Comparison of ENCODE assay signal across 8 cellular contexts in the genomic region with DNA sequence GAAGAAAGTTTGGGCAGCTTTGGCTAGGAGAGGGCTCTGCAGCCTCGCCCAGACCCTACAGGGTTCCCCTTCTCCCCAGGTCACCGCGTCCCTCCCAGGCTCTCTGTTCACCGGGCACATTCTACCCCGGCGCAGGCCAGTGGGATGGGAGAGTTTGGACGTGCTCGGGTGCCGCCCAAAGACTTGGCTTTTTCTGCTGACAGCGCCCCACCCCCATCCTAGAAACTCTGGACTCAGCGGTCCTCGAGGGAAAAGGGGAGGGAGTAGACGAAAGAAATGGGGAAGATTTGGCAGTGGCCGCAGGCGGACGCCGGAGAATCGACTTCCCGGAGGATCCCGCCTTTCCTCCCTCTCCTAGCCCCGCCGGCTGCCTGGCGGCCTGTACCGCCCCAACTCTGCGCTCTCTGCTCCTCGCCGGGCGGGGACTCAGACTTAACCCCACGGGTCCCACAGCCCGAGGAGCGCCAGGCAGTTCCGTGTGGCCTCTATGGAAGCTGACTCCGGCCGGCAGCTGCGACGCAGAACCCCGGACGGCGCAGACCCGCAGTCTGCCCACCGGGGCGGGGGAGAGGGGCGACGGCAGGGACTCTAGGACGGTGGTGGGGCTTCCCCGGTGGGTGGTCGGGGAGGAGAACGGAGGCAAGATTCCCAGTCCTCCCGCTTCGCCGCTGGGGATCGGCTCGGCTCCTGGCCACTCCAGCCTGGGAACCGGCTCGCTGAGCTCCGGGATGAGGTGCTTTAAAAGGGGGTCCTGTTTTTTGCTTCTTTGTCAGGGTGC. TPM values are rescaled to one million over a fixed set of nuclear protein-coding genes. Genes with fewer than 3 reads are reported as not detected.
A peak's percentile ranks its signal among the peaks of the same experiment; 100 is the strongest.
DNase-seq lines count a peak whose midpoint lies in the region; ATAC-seq and TF ChIP-seq lines count a peak whose summit lies in the region.

No MANE protein-coding gene starts in this region.

- no peaks in the 10 kb centered on the region for H3K9me3 Mint-ChIP-seq in neural crest cell

- H3K4me1 Mint-ChIP-seq in neural crest cell, result peaks cover 27% of the 10 kb centered on the region

- DNase-seq in NCI-H345 treated with DMSO at 0.1 percent for 48 hours (lab: John Stamatoyannopoulos, UW; ENCODE audit: unreplicated experiment), result peak; percentile 37
- no peak for DNase-seq in NCI-H345 (lab: John Stamatoyannopoulos, UW)
- peak; percentile 90 for DNase-seq in fibroblast of pulmonary artery (ENCODE audit: low read depth)
- DNase-seq in neural crest cell (ENCODE audit: low read depth, low spot score), result peak; percentile 34
- no peak for DNase-seq in SIG-M5 (lab: John Stamatoyannopoulos, UW)

- ATAC-seq in SK-N-SH treated with all-trans-retinoic acid at 6 μM for 48 hours (peak; percentile 64), HG03175 (IDR thresholded peaks at IDR 0.05; ENCODE audit: unreplicated experiment) (no peak), HG02798 (IDR thresholded peaks at IDR 0.05; ENCODE audit: poor library complexity, unreplicated experiment) (no peak)

- H3K27me3 Mint-ChIP-seq in neural crest cell (ENCODE audit: low read depth), result peaks cover 93% of the 10 kb centered on the region

- peak overlapping the region; percentile 84 for H3K4me3 Mint-ChIP-seq in neural crest cell

- H3K36me3 Mint-ChIP-seq in neural crest cell (ENCODE audit: low read depth), result no peaks in the 10 kb centered on the region

- TF ChIP-seq CTCF in fibroblast of pulmonary artery (IDR thresholded peaks at IDR 0.05; ENCODE audit: low read length, missing control alignments), result no peak
- TF ChIP-seq CTCF in neural crest cell (conservative IDR thresholded peaks at IDR 0.05), result no peak

- H3K27ac Mint-ChIP-seq in neural crest cell (ENCODE audit: unreplicated experiment), result no peak overlapping the region

- peak overlapping the region; percentile 65 for H3K4me3 ChIP-seq in fibroblast of pulmonary artery (replicated peaks; ENCODE audit: low read depth, low read length)

TF ChIP-seq in SK-N-SH treated with all-trans-retinoic acid at 6 μM for 48 hours, 23 proteins besides CTCF, POLR2A, EP300 and RAD21:
- 0 out of 2 replicates have a peak, but pooled peaks have one; percentile 44 for TF ChIP-seq ZFP3 (CRISPR knock-in tag; IDR thresholded peaks at IDR 0.05)
- TF ChIP-seq, protein P1, sequence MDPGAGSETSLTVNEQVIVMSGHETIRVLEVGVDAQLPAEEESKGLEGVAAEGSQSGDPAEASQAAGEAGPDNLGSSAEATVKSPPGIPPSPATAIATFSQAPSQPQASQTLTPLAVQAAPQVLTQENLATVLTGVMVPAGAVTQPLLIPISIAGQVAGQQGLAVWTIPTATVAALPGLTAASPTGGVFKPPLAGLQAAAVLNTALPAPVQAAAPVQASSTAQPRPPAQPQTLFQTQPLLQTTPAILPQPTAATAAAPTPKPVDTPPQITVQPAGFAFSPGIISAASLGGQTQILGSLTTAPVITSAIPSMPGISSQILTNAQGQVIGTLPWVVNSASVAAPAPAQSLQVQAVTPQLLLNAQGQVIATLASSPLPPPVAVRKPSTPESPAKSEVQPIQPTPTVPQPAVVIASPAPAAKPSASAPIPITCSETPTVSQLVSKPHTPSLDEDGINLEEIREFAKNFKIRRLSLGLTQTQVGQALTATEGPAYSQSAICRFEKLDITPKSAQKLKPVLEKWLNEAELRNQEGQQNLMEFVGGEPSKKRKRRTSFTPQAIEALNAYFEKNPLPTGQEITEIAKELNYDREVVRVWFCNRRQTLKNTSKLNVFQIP (CRISPR knock-in tag; IDR thresholded peaks at IDR 0.05; ENCODE audit: borderline replicate concordance, low read depth), result peak; percentile 44; the same call in 1 of the 2 replicates
- TF ChIP-seq CSDC2 (CRISPR knock-in tag; IDR thresholded peaks at IDR 0.05), result no peak

RNA-seq across cellular contexts. Expression of a gene that starts 0.9 kb away (rescaled TPM):
- 0.14 TPM in 1 of 2 replicates, not detected in the other for total RNA-seq in neural crest cell

Comparison
In these comparisons a context has a peak if more than half of its experiments do, and no peak if none do; other contexts are left out.
1. DNase-seq: peak in NCI-H345 treated with DMSO at 0.1 percent for 48 hours (single experiment), fibroblast of pulmonary artery (single experiment) and neural crest cell (single experiment); none in NCI-H345 (single experiment) and SIG-M5 (single experiment).